ENCODE assay signal across 2 cellular contexts in genomic region chr16:18573887-18574286, GRCh38.
TF ChIP-seq lines count a peak whose summit lies in the region.
"Not testable (repeated sequence)": the region's sequence is repeated elsewhere in the genome, so short reads cannot be mapped to it uniquely, and the experiment has no call there.

No MANE protein-coding gene starts in this region.

TF ChIP-seq in K562, 482 proteins besides CTCF, POLR2A, EP300 and RAD21:
- TF ChIP-seq ZBTB40 (IDR thresholded peaks at IDR 0.05) (peak; percentile 65), ZBTB40 (CRISPR knock-in tag; IDR thresholded peaks at IDR 0.05) (peak; percentile 69)
TF ChIP-seq in K562: peak in this region for 1; not testable (repeated sequence) for 481.

TF ChIP-seq in HepG2, 621 proteins besides CTCF, POLR2A, EP300 and RAD21:
- TF ChIP-seq ZBTB40 (IDR thresholded peaks at IDR 0.05) = not testable (repeated sequence)
- peak; percentile 94 for TF ChIP-seq ZBTB40 (CRISPR knock-in tag; IDR thresholded peaks at IDR 0.05)
